ENCODE assay signal across 14 cellular contexts in the genomic region with DNA sequence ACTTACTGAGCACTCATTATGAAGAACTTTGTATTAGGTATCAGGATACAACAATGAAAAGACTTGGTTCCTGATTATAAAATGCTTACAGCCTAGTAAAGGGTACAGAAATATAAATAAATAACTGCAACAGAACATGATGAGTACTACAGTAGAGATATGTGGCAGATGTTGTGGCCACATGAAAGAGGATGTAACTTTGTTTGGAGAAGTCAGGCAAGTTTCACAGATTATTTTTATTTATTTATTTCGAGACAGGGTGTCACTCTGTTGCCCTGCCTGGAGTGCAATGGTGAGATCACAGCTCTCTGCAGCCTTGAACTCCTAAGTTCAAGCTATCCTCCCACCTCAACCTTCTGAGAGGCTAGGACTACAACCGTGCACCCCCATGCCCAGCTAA. TPM values are rescaled to one million over a fixed set of nuclear protein-coding genes. Genes with fewer than 3 reads are reported as not detected.
DNase-seq lines count a peak whose midpoint lies in the region; ATAC-seq and TF ChIP-seq lines count a peak whose summit lies in the region.
"Had no signal": no experiment of that assay in that cellular context is flagged by ENCODE, and none has a peak within 500 bp of the region (broad histone marks: within the 10 kb centered on the region; RNA-seq: fewer than 3 reads in every experiment).

No MANE protein-coding gene starts in this region.

- peak; percentile 69 for ATAC-seq in GM19372 (IDR thresholded peaks at IDR 0.05; ENCODE audit: low read depth, unreplicated experiment)
- ATAC-seq in HG03025 (IDR thresholded peaks at IDR 0.05; ENCODE audit: low FRiP score, unreplicated experiment) = peak; percentile 70
- ATAC-seq: activated CD8-positive, alpha-beta T cell treated with anti-CD3 and anti-CD28 coated beads for 36 hours had no signal

- peak; percentile 43 for DNase-seq in GM10266 (ENCODE audit: extremely low spot score)
- peak; percentile 77 for DNase-seq in NOMO-1 treated with DMSO at 0.1 percent for 48 hours (lab: John Stamatoyannopoulos, UW; ENCODE audit: unreplicated experiment)
- DNase-seq in trophoblast cell = no peak
- DNase-seq in NCI-H1105 (lab: John Stamatoyannopoulos, UW) = no peak
- DNase-seq in NCI-H2081 (lab: John Stamatoyannopoulos, UW) = no peak
- DNase-seq in COLO829 (ENCODE audit: low spot score) = no peak
- DNase-seq: activated CD8-positive, alpha-beta T cell treated with anti-CD3 and anti-CD28 coated beads for 36 hours; NCI-H1436 treated with DMSO at 0.1 percent for 48 hours; SJCRH30; stimulated activated CD4-positive, alpha-beta T cell treated with anti-CD3 and anti-CD28 coated beads, Interleukin-2, amount 100 ng/mL, for 24 hours had no signal

- no peak overlapping the region for H4K12ac ChIP-seq in trophoblast cell (ENCODE audit: low read depth, low read length)

- H2BK5ac ChIP-seq in trophoblast cell (ENCODE audit: low read depth, low read length, poor library complexity) = no peak overlapping the region

- no peak overlapping the region for H2AK5ac ChIP-seq in trophoblast cell (ENCODE audit: low read length)

- H3K27ac ChIP-seq in trophoblast cell (ENCODE audit: low read depth, low read length) = no peak overlapping the region
- H3K27ac ChIP-seq: epithelial cell of prostate, HL-60, SJCRH30 had no signal

- no peak overlapping the region for H3K9ac ChIP-seq in trophoblast cell (ENCODE audit: low read length)

- H3K14ac ChIP-seq in trophoblast cell (ENCODE audit: low read length) = no peak overlapping the region

- H3K23ac ChIP-seq in trophoblast cell (ENCODE audit: low read length) = no peak overlapping the region

- no peak overlapping the region for H3K4ac ChIP-seq in trophoblast cell (ENCODE audit: low read depth, low read length)

- H3K36me3 ChIP-seq in trophoblast cell (ENCODE audit: control insufficient read depth in 1 of 2, insufficient read depth in 2 of 2, low read length in 2 of 2) = no peaks in the 10 kb centered on the region
- H3K36me3 ChIP-seq: SJCRH30 had no signal

- H2BK120ac ChIP-seq in trophoblast cell (ENCODE audit: insufficient read depth, low read length, poor library complexity) = no peak overlapping the region

- no peaks in the 10 kb centered on the region for H3K9me3 ChIP-seq in trophoblast cell (ENCODE audit: insufficient read depth, low read depth, low read length)
- H3K9me3 ChIP-seq: SJCRH30 had no signal

- no peaks in the 10 kb centered on the region for H3K4me1 ChIP-seq in trophoblast cell (ENCODE audit: control insufficient read depth in 1 of 2, insufficient read depth in 2 of 2, low read length in 2 of 2)
- H3K4me1 ChIP-seq: SJCRH30 had no signal

- H3K4me3 ChIP-seq in trophoblast cell (ENCODE audit: low read depth, low read length) = no peak overlapping the region
- H3K4me3 ChIP-seq: SJCRH30 had no signal

- H3K4me2 ChIP-seq in trophoblast cell (ENCODE audit: low read length) = no peak overlapping the region

- H3K79me2 ChIP-seq in trophoblast cell (ENCODE audit: control insufficient read depth, insufficient read depth, low read length, poor library complexity) = no peaks in the 10 kb centered on the region

- no peaks in the 10 kb centered on the region for H3K79me1 ChIP-seq in trophoblast cell (ENCODE audit: low read length)

- no peak overlapping the region for H3K18ac ChIP-seq in trophoblast cell (ENCODE audit: low read length)

- H4K8ac ChIP-seq in trophoblast cell (ENCODE audit: low read depth, low read length) = no peak overlapping the region

- no CpG with 5 or more reads among the region's 2 CpGs for WGBS in trophoblast cell (ENCODE audit: extremely low coverage, insufficient coverage, insufficient read length)

- no peak for TF ChIP-seq CTCF in GM10266 (IDR thresholded peaks at IDR 0.05; ENCODE audit: control insufficient read depth, insufficient read depth, low read depth, missing control alignments)

- no peaks in the 10 kb centered on the region for H3K27me3 ChIP-seq in trophoblast cell (ENCODE audit: insufficient read depth, low read length)
- H3K27me3 ChIP-seq: SJCRH30 had no signal

- H4K91ac ChIP-seq in trophoblast cell (ENCODE audit: low read depth, low read length) = no peak overlapping the region

- H2AFZ ChIP-seq in trophoblast cell (ENCODE audit: insufficient read depth, low read length, poor library complexity) = no peak overlapping the region

- H2BK12ac ChIP-seq in trophoblast cell (ENCODE audit: low read length) = no peak overlapping the region

RNA-seq across cellular contexts. Expression of a gene that starts 15.8 kb away (rescaled TPM):
- polyA plus RNA-seq in trophoblast cell (2013) = 243 and 250 TPM in 2 replicates

RNA-seq across cellular contexts. Expression of a gene that starts 43.5 kb away (rescaled TPM):
- polyA plus RNA-seq in trophoblast cell (2013) = 16.4 and 16.6 TPM in 2 replicates

Comparison
In these comparisons a context has a peak if more than half of its experiments do, and no peak if none do; other contexts are left out.
1. DNase-seq: peak in GM10266 (single experiment) and NOMO-1 treated with DMSO at 0.1 percent for 48 hours (single experiment); none in trophoblast cell (0 of 2), NCI-H1105 (single experiment), NCI-H2081 (0 of 2) and COLO829 (single experiment).